ENCODE assay signal across 9 cellular contexts in genomic region chr11:88535916-88536547, GRCh38.
DNase-seq lines count a peak whose midpoint lies in the region; ATAC-seq and TF ChIP-seq lines count a peak whose summit lies in the region.
"Had no signal": no experiment of that assay in that cellular context is flagged by ENCODE, and none has a peak within 500 bp of the region (broad histone marks: within the 10 kb centered on the region; RNA-seq: fewer than 3 reads in every experiment).

No MANE protein-coding gene starts in this region.

- no peaks in the 10 kb centered on the region for H3K4me1 Mint-ChIP-seq in CD8-positive, alpha-beta memory T cell

- H3K4me3 ChIP-seq in BJ (ENCODE audit: low read depth, low read length): no peak overlapping the region
- H3K4me3 ChIP-seq in epithelial cell of proximal tubule (ENCODE audit: low read depth, low read length): no peak overlapping the region
- H3K4me3 ChIP-seq in CD8-positive, alpha-beta memory T cell (ENCODE audit: low read length): no peak overlapping the region
- H3K4me3 ChIP-seq: cardiac muscle cell had no signal

- peak; percentile 77 for DNase-seq in BJ (ENCODE audit: low read depth)
- peak; percentile 91 for DNase-seq in LHCN-M2 (ENCODE audit: low read depth)
- DNase-seq in epithelial cell of proximal tubule (ENCODE audit: low read depth): peak; percentile 87
- no peak for DNase-seq in NCI-H510A (lab: John Stamatoyannopoulos, UW)
- DNase-seq in CD8-positive, alpha-beta memory T cell: no peak
- DNase-seq in NOMO-1 treated with DMSO at 0.1 percent for 48 hours (lab: John Stamatoyannopoulos, UW; ENCODE audit: unreplicated experiment): no peak
- DNase-seq in activated CD4-positive, alpha-beta T cell treated with anti-CD3 and anti-CD28 coated beads, Interleukin-2, amount 50 U/mL, for 48 hours: no peak

- H3K27ac Mint-ChIP-seq in CD8-positive, alpha-beta memory T cell: no peak overlapping the region

- peak; percentile 90 for ATAC-seq in GM21447 (IDR thresholded peaks at IDR 0.05; ENCODE audit: unreplicated experiment)

- CTCF ChIA-PET in BJ (lab: Yijun Ruan, JAX): interaction anchor here (0.7 to 5.6 kb wide), 7 partner anchors 16 to 519 kb away, joined by 3 to 22 read pairs (median 3); no protein-coding TSS in a partner anchor
- CTCF ChIA-PET in CD8-positive, alpha-beta memory T cell (lab: Charles Lee): interaction anchor here (1.1 to 1.4 kb wide), 2 partner anchors 8 to 520 kb away, joined by 3 read pairs; no protein-coding TSS in a partner anchor

- no peak overlapping the region for H3K27ac ChIP-seq in CD8-positive, alpha-beta memory T cell (ENCODE audit: low read depth, low read length)
- H3K27ac ChIP-seq: cardiac muscle cell had no signal

- H3K36me3 ChIP-seq in BJ (ENCODE audit: control insufficient read depth, insufficient read depth, low read length): no peaks in the 10 kb centered on the region
- H3K36me3 ChIP-seq in CD8-positive, alpha-beta memory T cell (ENCODE audit: insufficient read depth, low read length): no peaks in the 10 kb centered on the region
- H3K36me3 ChIP-seq: cardiac muscle cell had no signal

- peaks cover 0 to 6% of the 10 kb centered on the region in 2 donors for H3K27me3 Mint-ChIP-seq in CD8-positive, alpha-beta memory T cell

- H3K9me3 Mint-ChIP-seq in CD8-positive, alpha-beta memory T cell: no peaks in the 10 kb centered on the region

- POLR2A ChIA-PET in BJ (lab: Charles Lee): no interaction called here
- POLR2A ChIA-PET in CD8-positive, alpha-beta memory T cell (lab: Charles Lee): no interaction called here

- no peaks in the 10 kb centered on the region for H3K36me3 Mint-ChIP-seq in CD8-positive, alpha-beta memory T cell

- no peaks in the 10 kb centered on the region for H3K27me3 ChIP-seq in BJ (ENCODE audit: control insufficient read depth, insufficient read depth, low read length)
- no peaks in the 10 kb centered on the region for H3K27me3 ChIP-seq in CD8-positive, alpha-beta memory T cell (ENCODE audit: insufficient read depth, low read length, poor library complexity, severe bottlenecking)
- H3K27me3 ChIP-seq: cardiac muscle cell had no signal

- no peaks in the 10 kb centered on the region for H3K4me1 ChIP-seq in CD8-positive, alpha-beta memory T cell (ENCODE audit: insufficient read depth, low read length)

- TF ChIP-seq CTCF in BJ (IDR thresholded peaks at IDR 0.05; ENCODE audit: insufficient read depth, low read depth, low read length) (no peak), epithelial cell of proximal tubule (conservative IDR thresholded peaks at IDR 0.05; ENCODE audit: low read depth, low read length) (no peak)

- no peak overlapping the region for H3K4me3 Mint-ChIP-seq in CD8-positive, alpha-beta memory T cell

- no peaks in the 10 kb centered on the region for H3K9me3 ChIP-seq in CD8-positive, alpha-beta memory T cell (ENCODE audit: low read length)

Comparison
In these comparisons a context has a peak if more than half of its experiments do, and no peak if none do; other contexts are left out.
1. DNase-seq: peak in BJ (single experiment), LHCN-M2 (single experiment) and epithelial cell of proximal tubule (single experiment); none in NCI-H510A (single experiment), CD8-positive, alpha-beta memory T cell (0 of 5), NOMO-1 treated with DMSO at 0.1 percent for 48 hours (single experiment) and activated CD4-positive, alpha-beta T cell treated with anti-CD3 and anti-CD28 coated beads, Interleukin-2, amount 50 U/mL, for 48 hours (0 of 2).